Comparison of ENCODE assay signal across 8 cellular contexts in genomic region chr6:32415521-32416019, GRCh38. TPM values are rescaled to one million over a fixed set of nuclear protein-coding genes. Genes with fewer than 3 reads are reported as not detected.
DNase-seq lines count a peak whose midpoint lies in the region; ATAC-seq, FAIRE-seq and TF ChIP-seq lines count a peak whose summit lies in the region.

No MANE protein-coding gene starts in this region.

- TF ChIP-seq POLR2A in H54 (IDR thresholded peaks at IDR 0.05; ENCODE audit: low read depth, low read length) (no peak), GM18505 (IDR thresholded peaks at IDR 0.05; ENCODE audit: borderline replicate concordance, extremely low read depth, insufficient read depth, insufficient read length) (no peak)

- H3K4me3 Mint-ChIP-seq in activated CD8-positive, alpha-beta T cell treated with anti-CD3 and anti-CD28 coated beads for 36 hours, result no peak overlapping the region
- peak overlapping the region; percentile 12 for H3K4me3 Mint-ChIP-seq in memory B cell

- no peaks in the 10 kb centered on the region for H3K4me1 Mint-ChIP-seq in activated CD8-positive, alpha-beta T cell treated with anti-CD3 and anti-CD28 coated beads for 36 hours (ENCODE audit: low read depth)
- H3K4me1 Mint-ChIP-seq in memory B cell, result peaks cover 11% of the 10 kb centered on the region

- H3K4me3 ChIP-seq in effector memory CD4-positive, alpha-beta T cell (ENCODE audit: insufficient read depth, low read depth, low read length, poor library complexity, severe bottlenecking), result no peak overlapping the region

- H3K9me3 Mint-ChIP-seq in activated CD8-positive, alpha-beta T cell treated with anti-CD3 and anti-CD28 coated beads for 36 hours, result no peaks in the 10 kb centered on the region
- no peaks in the 10 kb centered on the region for H3K9me3 Mint-ChIP-seq in memory B cell

- TF ChIP-seq CTCF in activated CD8-positive, alpha-beta T cell treated with anti-CD3 and anti-CD28 coated beads for 36 hours (IDR thresholded peaks at IDR 0.05), result peak; percentile 99

- peak; percentile 68 to 79 for DNase-seq in AML-193 (lab: John Stamatoyannopoulos, UW)
- peak; percentile 31 for DNase-seq in H54 (ENCODE audit: insufficient read length, low spot score)
- DNase-seq in NCI-H82 treated with DMSO at 0.1 percent for 48 hours (lab: John Stamatoyannopoulos, UW; ENCODE audit: unreplicated experiment), result peak; percentile 20
- peak; percentile 87 for DNase-seq in activated CD8-positive, alpha-beta T cell treated with anti-CD3 and anti-CD28 coated beads for 36 hours
- peak; percentile 54 to 60 (median 54) for DNase-seq in effector memory CD4-positive, alpha-beta T cell
- DNase-seq in memory B cell (ENCODE audit: low spot score in 2 of 2), result peak; percentile 83 to 86
- DNase-seq in stimulated activated CD8-positive, alpha-beta memory T cell treated with anti-CD3 and anti-CD28 coated beads, Interleukin-2, amount 100 ng/mL, for 1 hour (ENCODE audit: low read depth in 2 of 2), result peak; percentile 58 to 60

- no peak overlapping the region for H3K27ac ChIP-seq in effector memory CD4-positive, alpha-beta T cell (ENCODE audit: insufficient read depth, low read length, poor library complexity, severe bottlenecking)

- H3K27ac Mint-ChIP-seq in activated CD8-positive, alpha-beta T cell treated with anti-CD3 and anti-CD28 coated beads for 36 hours, result no peak overlapping the region
- no peak overlapping the region for H3K27ac Mint-ChIP-seq in memory B cell

- H3K4me1 ChIP-seq in effector memory CD4-positive, alpha-beta T cell (ENCODE audit: control insufficient read depth, insufficient read depth, low read length, poor library complexity, severe bottlenecking), result peaks cover 10% of the 10 kb centered on the region

- peak; percentile 84 for ATAC-seq in activated CD8-positive, alpha-beta T cell treated with anti-CD3 and anti-CD28 coated beads for 36 hours
- ATAC-seq in memory B cell (ENCODE audit: low read depth), result peak; percentile 64
- ATAC-seq in GM18505 (IDR thresholded peaks at IDR 0.05; ENCODE audit: unreplicated experiment), result no peak

- peaks cover 42% of the 10 kb centered on the region for H3K27me3 Mint-ChIP-seq in activated CD8-positive, alpha-beta T cell treated with anti-CD3 and anti-CD28 coated beads for 36 hours
- peaks cover 9% of the 10 kb centered on the region for H3K27me3 Mint-ChIP-seq in memory B cell

- peaks cover 2% of the 10 kb centered on the region for H3K27me3 ChIP-seq in effector memory CD4-positive, alpha-beta T cell (replicated peaks; ENCODE audit: control insufficient read depth, insufficient read depth, low read length, poor library complexity, severe bottlenecking)

- CTCF ChIA-PET in activated CD8-positive, alpha-beta T cell treated with anti-CD3 and anti-CD28 coated beads for 36 hours (lab: Charles Lee), result interaction anchor here (0.8 to 6.2 kb wide), 14 partner anchors 9 to 453 kb away, joined by 3 to 68 read pairs (median 13); partner anchors contain the start of gene BTNL2

- no peaks in the 10 kb centered on the region for H3K36me3 ChIP-seq in effector memory CD4-positive, alpha-beta T cell (ENCODE audit: control insufficient read depth, insufficient read depth, low read length)

- FAIRE-seq in H54 (lab: Jason Lieb, UNC), result peak; percentile 36

- intact Hi-C loops in activated CD8-positive, alpha-beta T cell treated with anti-CD3 and anti-CD28 coated beads for 36 hours (cut with micrococcal nuclease), result no loop called here

- no peaks in the 10 kb centered on the region for H3K9me3 ChIP-seq in effector memory CD4-positive, alpha-beta T cell (ENCODE audit: control insufficient read depth, low read length)

- H3K36me3 Mint-ChIP-seq in activated CD8-positive, alpha-beta T cell treated with anti-CD3 and anti-CD28 coated beads for 36 hours (ENCODE audit: low read depth), result no peaks in the 10 kb centered on the region
- no peaks in the 10 kb centered on the region for H3K36me3 Mint-ChIP-seq in memory B cell

- POLR2A ChIA-PET in activated CD8-positive, alpha-beta T cell treated with anti-CD3 and anti-CD28 coated beads for 36 hours (lab: Charles Lee), result no interaction called here

RNA-seq across cellular contexts. Expression of gene BTNL2, which starts 8.6 kb away (rescaled TPM):
- not detected for total RNA-seq in activated CD8-positive, alpha-beta T cell treated with anti-CD3 and anti-CD28 coated beads for 36 hours

RNA-seq across cellular contexts. Expression of gene HLA-DRA, which starts 24.1 kb away (rescaled TPM):
- 1 to 10 TPM; 8.6 to 9.2 TPM for total RNA-seq in activated CD8-positive, alpha-beta T cell treated with anti-CD3 and anti-CD28 coated beads for 36 hours

RNA-seq across cellular contexts. Expression of gene TSBP1, which starts 43.9 kb away (rescaled TPM):
- not detected for total RNA-seq in activated CD8-positive, alpha-beta T cell treated with anti-CD3 and anti-CD28 coated beads for 36 hours

Comparison
In these comparisons a context has a peak if more than half of its experiments do, and no peak if none do; other contexts are left out.
1. DNase-seq: peak in every context shown above with its lines; median percentile 87 in activated CD8-positive, alpha-beta T cell treated with anti-CD3 and anti-CD28 coated beads for 36 hours; 84 in memory B cell; 74 in AML-193; 59 in stimulated activated CD8-positive, alpha-beta memory T cell treated with anti-CD3 and anti-CD28 coated beads, Interleukin-2, amount 100 ng/mL, for 1 hour; 54 in effector memory CD4-positive, alpha-beta T cell; 31 in H54; 20 in NCI-H82 treated with DMSO at 0.1 percent for 48 hours.